Comparison of ENCODE assay signal across 18 cellular contexts in the genomic region with DNA sequence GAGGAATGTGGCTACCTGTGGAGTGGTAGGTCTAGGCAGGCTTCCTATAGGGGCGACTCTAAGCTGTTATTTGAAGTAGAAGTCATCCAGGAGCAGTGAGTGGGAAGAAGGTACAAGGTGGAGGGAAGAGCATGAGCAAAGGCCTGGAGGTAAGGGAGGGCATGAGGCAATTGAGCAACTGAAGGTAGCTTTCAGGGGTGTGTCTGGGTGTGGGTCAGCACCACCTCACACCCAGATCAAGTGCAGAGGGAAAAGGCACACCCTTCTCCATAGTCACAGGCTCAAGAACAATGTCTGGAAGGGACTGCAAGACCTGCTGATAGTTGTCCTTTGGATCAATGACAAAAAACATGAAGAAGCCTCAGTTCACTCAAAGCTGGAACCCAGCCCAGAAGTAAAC. TPM values are rescaled to one million over a fixed set of nuclear protein-coding genes. Genes with fewer than 3 reads are reported as not detected.
A peak's percentile ranks its signal among the peaks of the same experiment; 100 is the strongest.
DNase-seq lines count a peak whose midpoint lies in the region; ATAC-seq, FAIRE-seq and TF ChIP-seq lines count a peak whose summit lies in the region.
"Had no signal": no experiment of that assay in that cellular context is flagged by ENCODE, and none has a peak within 500 bp of the region (broad histone marks: within the 10 kb centered on the region; RNA-seq: fewer than 3 reads in every experiment).

No MANE protein-coding gene starts in this region.

- intact Hi-C loops in OCI-LY7 (cut with micrococcal nuclease; ENCODE audit: unreplicated experiment) = no loop called here

- no TSS peak for BruUV-seq in OCI-LY7 (replicated peaks; lab: Mats Ljungman, UMichigan)

- H3K4me1 ChIP-seq in HEK293 (ENCODE audit: control insufficient read depth, insufficient read depth, low read length) = no peaks in the 10 kb centered on the region
- H3K4me1 ChIP-seq in OCI-LY7 (ENCODE audit: insufficient read depth, low read length, poor library complexity, severe bottlenecking) = no peaks in the 10 kb centered on the region
- H3K4me1 ChIP-seq: BE2C, Caco-2 had no signal

- no peak overlapping the region for H3K4me3 ChIP-seq in HEK293 (ENCODE audit: low read depth, low read length)
- H3K4me3 ChIP-seq in bronchial epithelial cell (ENCODE audit: low read depth, low read length) = no peak overlapping the region
- H3K4me3 ChIP-seq in OCI-LY7 (ENCODE audit: low read depth, low read length, poor library complexity, severe bottlenecking) = no peak overlapping the region

- CTCF ChIA-PET in HEK293 (lab: Yijun Ruan, JAX) (interaction anchor here (0.6 kb wide), 1 partner anchor 79 kb away, joined by 3 read pairs; no protein-coding TSS in a partner anchor), OCI-LY7 (lab: Charles Lee; ENCODE audit: unreplicated experiment) (no interaction called here)

- POLR2A ChIA-PET in HEK293 (lab: Yijun Ruan, JAX) (no interaction called here), OCI-LY7 (lab: Charles Lee) (no interaction called here)

- no peaks in the 10 kb centered on the region for H3K9me3 ChIP-seq in HEK293 (ENCODE audit: control insufficient read depth, insufficient read depth, low read depth, low read length)
- no peaks in the 10 kb centered on the region for H3K9me3 ChIP-seq in OCI-LY7 (ENCODE audit: low read length)
- H3K9me3 ChIP-seq: BE2C, Caco-2 had no signal

- H3K4me2 ChIP-seq in OCI-LY7 (ENCODE audit: low read length) = no peak overlapping the region

- H3K27ac ChIP-seq in HEK293 (ENCODE audit: extremely low read depth, low read depth, low read length) (no peak overlapping the region), OCI-LY7 (ENCODE audit: low read depth, low read length, poor library complexity, severe bottlenecking) (no peak overlapping the region)

- DNase-seq in bronchial epithelial cell (ENCODE audit: low read depth) (peak; percentile 34), NCI-H1105 treated with DMSO at 0.1 percent for 48 hours (lab: John Stamatoyannopoulos, UW) (no peak), OCI-LY7 (ENCODE audit: low spot score) (no peak), HuH-7.5 (ENCODE audit: low spot score) (no peak)
- DNase-seq: ACHN; BE2C; C1 segment of cervical spinal cord; Caco-2; CD4-positive, CD25-positive, alpha-beta regulatory T cell; DMS79 treated with DMSO at 0.1 percent for 48 hours; GF-D8; GOT3; H9 had no signal

- no peaks in the 10 kb centered on the region for H3K36me3 ChIP-seq in HEK293 (ENCODE audit: control insufficient read depth in 2 of 2, insufficient read depth in 1 of 2, low read length in 2 of 2)
- H3K36me3 ChIP-seq in bronchial epithelial cell (ENCODE audit: control insufficient read depth, insufficient read depth, low read length) = no peaks in the 10 kb centered on the region
- no peaks in the 10 kb centered on the region for H3K36me3 ChIP-seq in OCI-LY7 (ENCODE audit: insufficient read depth, low read length)
- H3K36me3 ChIP-seq: BE2C had no signal

- peak; percentile 88 for FAIRE-seq in bronchial epithelial cell (lab: Jason Lieb, UNC)
- FAIRE-seq: A204.1, D721Med had no signal

- no peaks in the 10 kb centered on the region for H3K79me2 ChIP-seq in OCI-LY7 (ENCODE audit: insufficient read depth, low read depth, low read length)

- no peaks in the 10 kb centered on the region for H3K9me2 ChIP-seq in OCI-LY7 (ENCODE audit: insufficient read depth, low read length)

- TF ChIP-seq CTCF in HEK293 (tag by site-specific recombination; IDR thresholded peaks at IDR 0.05) = no peak
- TF ChIP-seq CTCF in bronchial epithelial cell (IDR thresholded peaks at IDR 0.05; ENCODE audit: insufficient read depth, low read length, severe bottlenecking) = no peak
- TF ChIP-seq CTCF in OCI-LY7 (conservative IDR thresholded peaks at IDR 0.05; ENCODE audit: low read length) = no peak

- ATAC-seq in esophagus mucosa = peak; percentile 88

- H4K20me1 ChIP-seq in OCI-LY7 (ENCODE audit: insufficient read depth, low read length) = no peaks in the 10 kb centered on the region

- peaks cover 1% of the 10 kb centered on the region for H3K27me3 ChIP-seq in bronchial epithelial cell (ENCODE audit: control insufficient read depth, insufficient read depth, low read length)
- H3K27me3 ChIP-seq: BE2C had no signal

- H2AFZ ChIP-seq in OCI-LY7 (ENCODE audit: low read length) = no peak overlapping the region

TF ChIP-seq in HEK293, 187 proteins besides CTCF, POLR2A, EP300 and RAD21:
- TF ChIP-seq KLF1 (tag by site-specific recombination; IDR thresholded peaks at IDR 0.05) (peak; percentile 91), ZFP37 (tag by site-specific recombination; IDR thresholded peaks at IDR 0.05) (no peak)

RNA-seq across cellular contexts. Expression of gene IRX6, which starts 46.5 kb away (rescaled TPM):
- not detected in 2 replicates for total RNA-seq in bronchial epithelial cell
- total RNA-seq in esophagus mucosa = 0.08 TPM
- not detected in 2 replicates for total RNA-seq in OCI-LY7 (2014; rRNA removed; shearing (Covaris generic))
- total RNA-seq in OCI-LY7 (2022) = not detected in 2 replicates
- total RNA-seq: Caco-2; CD4-positive, CD25-positive, alpha-beta regulatory T cell; H9; HT-29 had no signal
